Comparison of ENCODE assay signal across 1 cellular context in genomic region chr9:13354733-13355132, GRCh38.
TF ChIP-seq lines count a peak whose summit lies in the region.

No MANE protein-coding gene starts in this region.

TF ChIP-seq in HepG2, 621 proteins besides CTCF, POLR2A, EP300 and RAD21 (continued from another document):
- TF ChIP-seq ZNF407 (CRISPR knock-in tag; IDR thresholded peaks at IDR 0.05; ENCODE audit: not compliant biosample characterization) = no peak
- TF ChIP-seq ZNF33A (CRISPR knock-in tag; IDR thresholded peaks at IDR 0.05; ENCODE audit: borderline replicate concordance) = no peak
- TF ChIP-seq ZNF253 (CRISPR knock-in tag; IDR thresholded peaks at IDR 0.05; ENCODE audit: borderline replicate concordance) = no peak
